In genomic region chr10:4315529-4315928, GRCh38 we compare ENCODE assay signal across 13 cellular contexts.
DNase-seq lines count a peak whose midpoint lies in the region; ATAC-seq and TF ChIP-seq lines count a peak whose summit lies in the region.
"Had no signal": no experiment of that assay in that cellular context is flagged by ENCODE, and none has a peak within 500 bp of the region (broad histone marks: within the 10 kb centered on the region; RNA-seq: fewer than 3 reads in every experiment).

No MANE protein-coding gene starts in this region.

- WGBS in transverse colon (ENCODE audit: low coverage in 1 of 2), 2 donors, result 22 to 45% methylated on average over 4 of the region's 4 CpGs

- no peak for TF ChIP-seq EP300 in transverse colon (IDR thresholded peaks at IDR 0.05; ENCODE audit: low read depth)

- peak overlapping the region in 1 of 5 experiments; percentile 17 for H3K4me3 Mint-ChIP-seq in brain
- no peak overlapping the region for H3K4me3 Mint-ChIP-seq in CD4-positive, alpha-beta T cell
- H3K4me3 Mint-ChIP-seq: activated naive CD8-positive, alpha-beta T cell treated with anti-CD3 and anti-CD28 coated beads, Interleukin-2, amount 10 ng/mL, durations not matched to agents 7 days and 5 days; GM23338 had no signal

- H3K36me3 ChIP-seq in gastrocnemius medialis, result no peaks in the 10 kb centered on the region
- H3K36me3 ChIP-seq in transverse colon, result no peaks in the 10 kb centered on the region
- H3K36me3 ChIP-seq: thyroid gland had no signal

- H3K27ac ChIP-seq in gastrocnemius medialis (peak overlapping the region in 3 of 4 donors; percentile 34 to 44 (median 41)), transverse colon (no peak overlapping the region)
- no peak overlapping the region for H3K27ac ChIP-seq in CD4-positive, alpha-beta T cell (ENCODE audit: low read depth, low read length)
- H3K27ac ChIP-seq: C4-2B had no signal

- H3K9me3 ChIP-seq in gastrocnemius medialis, result no peaks in the 10 kb centered on the region
- H3K9me3 ChIP-seq in transverse colon, result no peaks in the 10 kb centered on the region
- no peaks in the 10 kb centered on the region for H3K9me3 ChIP-seq in CD4-positive, alpha-beta T cell (ENCODE audit: control insufficient read depth, low read length)
- H3K9me3 ChIP-seq: thyroid gland had no signal

- H3K4me3 ChIP-seq in gastrocnemius medialis, result no peak overlapping the region
- H3K4me3 ChIP-seq in transverse colon, result no peak overlapping the region
- H3K4me3 ChIP-seq: GM23338, thyroid gland had no signal

- no peaks in the 10 kb centered on the region for H3K36me3 Mint-ChIP-seq in brain
- no peaks in the 10 kb centered on the region for H3K36me3 Mint-ChIP-seq in CD4-positive, alpha-beta T cell (ENCODE audit: low read depth)
- H3K36me3 Mint-ChIP-seq: activated naive CD8-positive, alpha-beta T cell treated with anti-CD3 and anti-CD28 coated beads, Interleukin-2, amount 10 ng/mL, durations not matched to agents 7 days and 5 days had no signal

- CTCF ChIA-PET in CD4-positive, alpha-beta T cell (lab: Charles Lee), result no interaction called here

- peaks cover 33% of the 10 kb centered on the region for H3K4me1 Mint-ChIP-seq in brain
- H3K4me1 Mint-ChIP-seq in CD4-positive, alpha-beta T cell (ENCODE audit: low read depth), result no peaks in the 10 kb centered on the region
- H3K4me1 Mint-ChIP-seq: activated naive CD8-positive, alpha-beta T cell treated with anti-CD3 and anti-CD28 coated beads, Interleukin-2, amount 10 ng/mL, durations not matched to agents 7 days and 5 days; GM23338 had no signal

- ATAC-seq in Right ventricle myocardium superior (ENCODE audit: poor library complexity), result peak; percentile 91
- peak in 1 of 2 donors; percentile 55 for ATAC-seq in gastrocnemius medialis
- no peak for ATAC-seq in CD4-positive, alpha-beta T cell (ENCODE audit: poor library complexity)
- no peak for ATAC-seq in HG03025 (IDR thresholded peaks at IDR 0.05; ENCODE audit: low FRiP score, unreplicated experiment)
- ATAC-seq: GM23338 had no signal

- no peak for TF ChIP-seq POLR2A in gastrocnemius medialis (IDR thresholded peaks at IDR 0.05)
- no peak for TF ChIP-seq POLR2A in transverse colon (IDR thresholded peaks at IDR 0.05)

- in situ Hi-C loops in gastrocnemius medialis (cut with MboI; ENCODE audit: low sequenced_read_pairs in 4 of 4), result no loop called here
- in situ Hi-C loops in transverse colon (cut with MboI; ENCODE audit: low pct_ligation_motif_present in 1 of 4, low pct_unique_long_range_greater_than_20kb in 1 of 4, low sequenced_read_pairs in 3 of 4), result no loop called here

- H3K27ac Mint-ChIP-seq in brain, result peak overlapping the region in 3 of 5 experiments; percentile 9 to 83 (median 82)
- H3K27ac Mint-ChIP-seq in CD4-positive, alpha-beta T cell, result no peak overlapping the region
- H3K27ac Mint-ChIP-seq: activated naive CD8-positive, alpha-beta T cell treated with anti-CD3 and anti-CD28 coated beads, Interleukin-2, amount 10 ng/mL, durations not matched to agents 7 days and 5 days; GM23338 had no signal

- peaks cover 0 to 2% (median 0%) of the 10 kb centered on the region in 5 experiments for H3K9me3 Mint-ChIP-seq in brain
- H3K9me3 Mint-ChIP-seq in CD4-positive, alpha-beta T cell, result no peaks in the 10 kb centered on the region
- H3K9me3 Mint-ChIP-seq: GM23338 had no signal

- POLR2A ChIA-PET in CD4-positive, alpha-beta T cell (lab: Charles Lee), result no interaction called here

- TF ChIP-seq CTCF in brain (conservative IDR thresholded peaks at IDR 0.05) (no peak), gastrocnemius medialis (IDR thresholded peaks at IDR 0.05 in 4 of 5, conservative IDR thresholded peaks at IDR 0.05 in 1 of 5) (no peak), transverse colon (IDR thresholded peaks at IDR 0.05) (no peak)
- TF ChIP-seq CTCF in CD4-positive, alpha-beta T cell (IDR thresholded peaks at IDR 0.05), result no peak

- H3K27me3 Mint-ChIP-seq in brain, result no peaks in the 10 kb centered on the region
- no peaks in the 10 kb centered on the region for H3K27me3 Mint-ChIP-seq in CD4-positive, alpha-beta T cell

- peaks cover 9 to 11% of the 10 kb centered on the region in 2 donors for H3K4me1 ChIP-seq in gastrocnemius medialis
- no peaks in the 10 kb centered on the region for H3K4me1 ChIP-seq in transverse colon

- intact Hi-C loops in Right ventricle myocardium superior (cut with DNase I), result no loop called here
- intact Hi-C loops in gastrocnemius medialis (cut with DNase I; ENCODE audit: low total_unique reads), result no loop called here
- intact Hi-C loops in transverse colon (cut with DNase I; ENCODE audit: low total_unique reads), result no loop called here
- intact Hi-C loops in CD4-positive, alpha-beta T cell (cut with DNase I, micrococcal nuclease), result no loop called here

- peak; percentile 26 for DNase-seq in ELR (ENCODE audit: low read depth)
- no peak for DNase-seq in Right ventricle myocardium superior
- peak in 1 of 2 donors; percentile 19 for DNase-seq in gastrocnemius medialis
- DNase-seq in transverse colon, result no peak
- DNase-seq in CD4-positive, alpha-beta T cell, result no peak
- no peak for DNase-seq in SIG-M5 treated with dmso at 0.1 percent for 504 hours (lab: John Stamatoyannopoulos, UW; ENCODE audit: unreplicated experiment)
- DNase-seq: activated naive CD8-positive, alpha-beta T cell treated with anti-CD3 and anti-CD28 coated beads, Interleukin-2, amount 10 ng/mL, durations not matched to agents 7 days and 5 days; NCI-H1436 had no signal

- H3K27me3 ChIP-seq in gastrocnemius medialis (no peaks in the 10 kb centered on the region), transverse colon (no peaks in the 10 kb centered on the region)
- no peaks in the 10 kb centered on the region for H3K27me3 ChIP-seq in CD4-positive, alpha-beta T cell (ENCODE audit: control insufficient read depth, insufficient read depth, low read length)
- H3K27me3 ChIP-seq: thyroid gland had no signal

Comparison
In these comparisons a context has a peak if more than half of its experiments do, and no peak if none do; other contexts are left out.
1. H3K27ac ChIP-seq: peak in gastrocnemius medialis (3 of 4); none in transverse colon (0 of 4) and CD4-positive, alpha-beta T cell (single experiment).